1 cellular context compared by ENCODE assay signal in the genomic region with DNA sequence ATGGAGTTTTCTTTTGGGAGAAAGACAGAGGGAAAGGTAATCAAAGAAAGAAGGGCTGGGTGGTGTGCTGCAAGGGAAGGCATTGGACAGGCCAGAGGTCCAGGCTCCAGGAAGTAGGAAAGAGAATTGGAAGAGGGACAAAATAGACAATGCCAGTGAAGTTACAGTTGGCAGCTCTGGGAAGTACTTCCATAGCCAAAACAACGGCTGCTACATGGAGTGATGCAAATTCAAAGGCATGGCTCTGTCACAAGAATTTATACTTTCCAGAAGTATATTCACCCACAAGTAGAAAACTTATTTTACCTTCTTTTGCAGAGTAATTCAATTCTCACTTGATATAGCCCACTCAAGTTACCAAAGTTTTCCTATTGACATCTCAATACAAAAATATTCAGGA.
TF ChIP-seq lines count a peak whose summit lies in the region.

No MANE protein-coding gene starts in this region.

TF ChIP-seq in GM12878, 131 proteins besides CTCF, POLR2A, EP300 and RAD21 (continued from another document):
- TF ChIP-seq, protein P1, sequence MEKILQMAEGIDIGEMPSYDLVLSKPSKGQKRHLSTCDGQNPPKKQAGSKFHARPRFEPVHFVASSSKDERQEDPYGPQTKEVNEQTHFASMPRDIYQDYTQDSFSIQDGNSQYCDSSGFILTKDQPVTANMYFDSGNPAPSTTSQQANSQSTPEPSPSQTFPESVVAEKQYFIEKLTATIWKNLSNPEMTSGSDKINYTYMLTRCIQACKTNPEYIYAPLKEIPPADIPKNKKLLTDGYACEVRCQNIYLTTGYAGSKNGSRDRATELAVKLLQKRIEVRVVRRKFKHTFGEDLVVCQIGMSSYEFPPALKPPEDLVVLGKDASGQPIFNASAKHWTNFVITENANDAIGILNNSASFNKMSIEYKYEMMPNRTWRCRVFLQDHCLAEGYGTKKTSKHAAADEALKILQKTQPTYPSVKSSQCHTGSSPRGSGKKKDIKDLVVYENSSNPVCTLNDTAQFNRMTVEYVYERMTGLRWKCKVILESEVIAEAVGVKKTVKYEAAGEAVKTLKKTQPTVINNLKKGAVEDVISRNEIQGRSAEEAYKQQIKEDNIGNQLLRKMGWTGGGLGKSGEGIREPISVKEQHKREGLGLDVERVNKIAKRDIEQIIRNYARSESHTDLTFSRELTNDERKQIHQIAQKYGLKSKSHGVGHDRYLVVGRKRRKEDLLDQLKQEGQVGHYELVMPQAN (conservative IDR thresholded peaks at IDR 0.05), result no peak
- no peak for TF ChIP-seq ATF7 (IDR thresholded peaks at IDR 0.05; ENCODE audit: low read depth)
